In genomic region chr5:90097082-90097477, GRCh38 we compare ENCODE assay signal across 23 cellular contexts.
DNase-seq lines count a peak whose midpoint lies in the region; TF ChIP-seq lines count a peak whose summit lies in the region.
"Had no signal": no experiment of that assay in that cellular context is flagged by ENCODE, and none has a peak within 500 bp of the region (broad histone marks: within the 10 kb centered on the region; RNA-seq: fewer than 3 reads in every experiment).

No MANE protein-coding gene starts in this region.

- POLR2A ChIA-PET in Caco-2 (lab: Charles Lee) (no interaction called here), SK-N-SH (lab: Yijun Ruan, JAX) (no interaction called here)

- H3K4me1 Mint-ChIP-seq in Caco-2 (ENCODE audit: low read depth, unreplicated experiment) (peaks cover 31% of the 10 kb centered on the region), chondrocyte (ENCODE audit: low read depth) (peaks cover 50% of the 10 kb centered on the region)

- WGBS in SK-N-SH (ENCODE audit: low lambda C conversion rate), result 40% methylated on average over 4 of the region's 4 CpGs
- whole genome bisulfite sequencing in mesodermal cell (ENCODE audit: insufficient coverage in 2 of 2), 2 experiments, result 87% methylated on average over 3 to 4 of the region's 4 CpGs

- no peaks in the 10 kb centered on the region for H3K79me2 ChIP-seq in SK-N-SH (ENCODE audit: insufficient read depth)

- H3K9me3 ChIP-seq in Caco-2 (no peaks in the 10 kb centered on the region), SK-N-SH (no peaks in the 10 kb centered on the region), mesodermal cell (ENCODE audit: control insufficient read depth, low read length) (no peaks in the 10 kb centered on the region)
- H3K9me3 ChIP-seq: SJCRH30 had no signal

- H3F3A ChIP-seq in SK-N-SH (replicated peaks; ENCODE audit: insufficient read depth), result peaks cover 9% of the 10 kb centered on the region

- H3K36me3 ChIP-seq in Caco-2 (ENCODE audit: control insufficient read depth, insufficient read depth, low read length) (no peaks in the 10 kb centered on the region), SK-N-SH (replicated peaks in 1 of 2; ENCODE audit: control insufficient read depth in 1 of 2, insufficient read depth in 2 of 2, low read length in 1 of 2) (no peaks in the 10 kb centered on the region), mesodermal cell (ENCODE audit: control insufficient read depth, insufficient read depth, low read length) (no peaks in the 10 kb centered on the region)
- H3K36me3 ChIP-seq: BLaER1 treated with 17β-estradiol and CSF1 and Interleukin-3, amounts not matched to agents 10 nM and 100 nM; SJCRH30 had no signal

- H3K4me3 Mint-ChIP-seq in Caco-2 (ENCODE audit: unreplicated experiment) (no peak overlapping the region), chondrocyte (ENCODE audit: unreplicated experiment) (no peak overlapping the region)
- H3K4me3 Mint-ChIP-seq: CD4-positive, alpha-beta T cell had no signal

- H3K27ac Mint-ChIP-seq in Caco-2 (ENCODE audit: unreplicated experiment) (peak overlapping the region; percentile 85), chondrocyte (ENCODE audit: unreplicated experiment) (peak overlapping the region; percentile 12)
- H3K27ac Mint-ChIP-seq: CD4-positive, alpha-beta T cell had no signal

- H3K4me1 ChIP-seq in Caco-2 (peaks cover 36% of the 10 kb centered on the region), SK-N-SH (ENCODE audit: control insufficient read depth in 1 of 2, insufficient read depth in 2 of 2, low read depth in 1 of 2, low read length in 1 of 2) (peaks cover 0 to 10% of the 10 kb centered on the region in 2 experiments; a peak in 1 of 4 replicates), mesodermal cell (ENCODE audit: control insufficient read depth, insufficient read depth, low read length, poor library complexity, severe bottlenecking) (peaks cover 14% of the 10 kb centered on the region)

- H3K4me2 ChIP-seq in SK-N-SH, result peak overlapping the region; percentile 51; the same call in 1 of the 2 replicates
- H3K4me2 ChIP-seq: BLaER1 treated with 17β-estradiol and CSF1 and Interleukin-3, amounts not matched to agents 10 nM and 100 nM had no signal

- H3K9me3 Mint-ChIP-seq in Caco-2 (ENCODE audit: unreplicated experiment) (no peaks in the 10 kb centered on the region), chondrocyte (ENCODE audit: low read depth) (no peaks in the 10 kb centered on the region)
- H3K9me3 Mint-ChIP-seq: CD4-positive, alpha-beta T cell had no signal

- H3K27ac ChIP-seq in SK-N-SH (ENCODE audit: low read depth in 2 of 2, low read length in 1 of 2), result peak overlapping the region in 1 of 2 experiments; percentile 25; a peak in 1 of 4 replicates
- H3K27ac ChIP-seq in mesodermal cell (ENCODE audit: low read depth, low read length, severe bottlenecking), result peak overlapping the region; percentile 93
- H3K27ac ChIP-seq: BLaER1 treated with 17β-estradiol and CSF1 and Interleukin-3, amounts not matched to agents 10 nM and 100 nM; SJCRH30 had no signal

- H3K9ac ChIP-seq in SK-N-SH, result no peak overlapping the region
- H3K9ac ChIP-seq: BLaER1 treated with 17β-estradiol and CSF1 and Interleukin-3, amounts not matched to agents 10 nM and 100 nM had no signal

- TF ChIP-seq RAD21 in SK-N-SH (IDR thresholded peaks at IDR 0.05; ENCODE audit: low read length), result no peak

- CTCF ChIA-PET in Caco-2 (lab: Charles Lee), result interaction anchor here (1.0 kb wide), 1 partner anchor 64 kb away, joined by 3 read pairs; no protein-coding TSS in a partner anchor
- CTCF ChIA-PET in SK-N-SH (lab: Yijun Ruan, JAX), result no interaction called here

- H2AFZ ChIP-seq in SK-N-SH (ENCODE audit: low read depth), result no peak overlapping the region

- no peak overlapping the region for H3K4me3 ChIP-seq in Caco-2 (ENCODE audit: low read depth, low read length)
- H3K4me3 ChIP-seq in SK-N-SH (ENCODE audit: low read depth in 2 of 2, low read length in 1 of 2), result no peak overlapping the region
- H3K4me3 ChIP-seq in mesodermal cell (ENCODE audit: extremely low read depth, insufficient read depth, low read length, poor library complexity, severe bottlenecking), result no peak overlapping the region
- H3K4me3 ChIP-seq: BLaER1 treated with 17β-estradiol and CSF1 and Interleukin-3, amounts not matched to agents 10 nM and 100 nM; SJCRH30 had no signal

- TSS peak; percentile 73 for BruUV-seq in Caco-2 (replicated peaks; lab: Mats Ljungman, UMichigan)

- H3K9me2 ChIP-seq in SK-N-SH, result no peaks in the 10 kb centered on the region

- H4K20me1 ChIP-seq in SK-N-SH (ENCODE audit: insufficient read depth), result no peaks in the 10 kb centered on the region
- H4K20me1 ChIP-seq: BLaER1 treated with 17β-estradiol and CSF1 and Interleukin-3, amounts not matched to agents 10 nM and 100 nM had no signal

- H3K36me3 Mint-ChIP-seq in Caco-2 (ENCODE audit: insufficient read depth, unreplicated experiment) (no peaks in the 10 kb centered on the region), chondrocyte (ENCODE audit: low read depth) (no peaks in the 10 kb centered on the region)

- H3K27me3 ChIP-seq in Caco-2 (replicated peaks; ENCODE audit: control insufficient read depth, insufficient read depth, low read length) (no peaks in the 10 kb centered on the region), SK-N-SH (ENCODE audit: insufficient read depth) (no peaks in the 10 kb centered on the region)
- H3K27me3 ChIP-seq: BLaER1 treated with 17β-estradiol and CSF1 and Interleukin-3, amounts not matched to agents 10 nM and 100 nM; SJCRH30 had no signal

- DNase-seq in Caco-2 (no peak), SK-N-SH (no peak), chondrocyte (ENCODE audit: low spot score) (no peak), MV-4-11 (lab: John Stamatoyannopoulos, UW) (no peak), cerebellum (ENCODE audit: low spot score) (no peak), DMS53 treated with DMSO at 0.1 percent for 48 hours (lab: John Stamatoyannopoulos, UW; ENCODE audit: unreplicated experiment) (no peak), NCI-H526 treated with DMSO at 0.1 percent for 48 hours (lab: John Stamatoyannopoulos, UW) (no peak)
- DNase-seq: AML-193; CD4-positive, alpha-beta T cell; DMS79; GF-D8; KG1; MM.1S; NCI-H1048; NCI-H1417 treated with DMSO at 0.1 percent for 48 hours; NCI-H187; NCI-H2171 treated with DMSO at 0.1 percent for 48 hours; NCI-H345; NCI-H510A treated with DMSO at 0.1 percent for 48 hours; NCI-H774 had no signal

- intact Hi-C loops in Caco-2 (cut with micrococcal nuclease; ENCODE audit: unreplicated experiment), result no loop called here

- H3K27me3 Mint-ChIP-seq in Caco-2 (ENCODE audit: insufficient read depth, unreplicated experiment), result no peaks in the 10 kb centered on the region
- no peaks in the 10 kb centered on the region for H3K27me3 Mint-ChIP-seq in chondrocyte (ENCODE audit: low read depth)
- H3K27me3 Mint-ChIP-seq: CD4-positive, alpha-beta T cell had no signal

- no peak for TF ChIP-seq CTCF in Caco-2 (IDR thresholded peaks at IDR 0.05; ENCODE audit: insufficient read depth in 1 of 2, low read depth in 1 of 2, low read length in 1 of 2, severe bottlenecking in 1 of 2, unreplicated experiment in 1 of 2)
- TF ChIP-seq CTCF in SK-N-SH (IDR thresholded peaks at IDR 0.05), result no peak
- TF ChIP-seq CTCF in chondrocyte (IDR thresholded peaks at IDR 0.05), result no peak

- no peak for TF ChIP-seq EP300 in SK-N-SH (IDR thresholded peaks at IDR 0.05; ENCODE audit: borderline replicate concordance in 1 of 2, low read depth in 1 of 2, low read length in 1 of 2)

TF ChIP-seq in SK-N-SH, 30 proteins besides CTCF, POLR2A, EP300 and RAD21:
- TF ChIP-seq GABPA (IDR thresholded peaks at IDR 0.05; ENCODE audit: low read depth) (no peak), ZBTB33 (IDR thresholded peaks at IDR 0.05; ENCODE audit: borderline replicate concordance, low read depth) (no peak), RFX5 (IDR thresholded peaks at IDR 0.05; ENCODE audit: low read length) (no peak), TAF1 (IDR thresholded peaks at IDR 0.05; ENCODE audit: borderline replicate concordance, low read depth, low read length) (no peak), USF1 (IDR thresholded peaks at IDR 0.05; ENCODE audit: borderline replicate concordance, low read depth) (no peak), TCF12 (IDR thresholded peaks at IDR 0.05) (no peak; the same call in 1 of the 2 replicates)
